20 cellular contexts compared by ENCODE assay signal in the genomic region with DNA sequence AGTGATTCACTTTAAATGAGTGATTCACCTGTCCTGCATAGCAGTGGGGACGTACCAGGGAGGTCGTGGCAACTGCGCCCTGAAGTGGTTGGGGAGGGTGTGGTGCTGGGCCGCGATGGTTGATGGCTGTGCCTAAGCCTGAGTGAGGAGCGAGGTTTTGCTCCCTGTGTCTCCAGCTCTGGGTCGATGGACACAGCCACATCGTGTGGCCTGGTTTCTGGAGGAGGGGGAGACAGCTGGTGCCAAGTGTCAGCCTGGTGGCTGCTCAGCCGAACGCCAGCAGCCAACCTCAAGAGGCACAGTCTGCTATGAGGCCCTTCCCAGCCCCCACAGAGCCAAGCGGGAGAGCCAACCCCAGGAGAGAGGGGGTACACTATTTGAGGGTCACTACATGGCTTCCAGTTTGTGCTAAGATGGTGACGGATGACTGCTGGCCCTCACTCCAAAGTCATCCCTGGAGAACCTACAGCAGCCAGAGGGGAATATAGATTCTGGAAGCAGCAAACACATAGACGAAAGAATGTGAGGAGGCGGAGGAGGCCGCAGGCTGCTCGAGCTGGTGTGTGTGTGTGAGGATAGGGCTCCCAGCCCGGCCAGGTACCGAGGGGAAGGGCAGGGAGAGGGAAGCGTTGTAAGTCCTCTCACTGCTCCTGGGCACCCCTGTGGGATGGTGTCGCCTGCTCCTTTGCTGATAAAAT. TPM values are rescaled to one million over a fixed set of nuclear protein-coding genes. Genes with fewer than 3 reads are reported as not detected.
DNase-seq lines count a peak whose midpoint lies in the region; ATAC-seq and TF ChIP-seq lines count a peak whose summit lies in the region.
"Had no signal": no experiment of that assay in that cellular context is flagged by ENCODE, and none has a peak within 500 bp of the region (broad histone marks: within the 10 kb centered on the region; RNA-seq: fewer than 3 reads in every experiment).

No MANE protein-coding gene starts in this region.

- H3K9ac ChIP-seq in endodermal cell (ENCODE audit: extremely low read depth, low read length, poor library complexity, severe bottlenecking) (no peak overlapping the region), neural progenitor cell (no peak overlapping the region)

- no peak overlapping the region for H3K27ac Mint-ChIP-seq in activated T-cell treated with anti-CD3 and anti-CD28 coated beads, Interleukin-2, amount 50 U/mL, for 72 hours
- peak overlapping the region; percentile 44 for H3K27ac Mint-ChIP-seq in endodermal cell
- H3K27ac Mint-ChIP-seq in neural progenitor cell: peak overlapping the region; percentile 46
- H3K27ac Mint-ChIP-seq in stimulated activated effector memory CD8-positive, alpha-beta T cell treated with anti-CD3 and anti-CD28 coated beads, Interleukin-12 subunit alpha, Interleukin-12 subunit beta, amount 100 ng/mL, for 72 hours: no peak overlapping the region

- H3F3A ChIP-seq in neural progenitor cell (ENCODE audit: low read depth): no peaks in the 10 kb centered on the region

- no peak overlapping the region for H2AFZ ChIP-seq in neural progenitor cell (replicated peaks)

- no peaks in the 10 kb centered on the region for H3K36me3 ChIP-seq in endodermal cell (ENCODE audit: control insufficient read depth, insufficient read depth, low read length)
- H3K36me3 ChIP-seq in neural progenitor cell: no peaks in the 10 kb centered on the region
- H3K36me3 ChIP-seq in suprapubic skin: no peaks in the 10 kb centered on the region
- no peaks in the 10 kb centered on the region for H3K36me3 ChIP-seq in H7 (replicated peaks; ENCODE audit: control insufficient read depth, insufficient read depth, low read length)
- H3K36me3 ChIP-seq: MG63 had no signal

- TF ChIP-seq POLR2A in suprapubic skin (IDR thresholded peaks at IDR 0.05): no peak

- DNase-seq in activated T-cell treated with anti-CD3 and anti-CD28 coated beads, Interleukin-2, amount 50 U/mL, for 1 hour: peak; percentile 3
- DNase-seq in activated T-cell treated with anti-CD3 and anti-CD28 coated beads, Interleukin-2, amount 50 U/mL, for 72 hours: no peak
- DNase-seq in endodermal cell (peak; percentile 23), neural progenitor cell (ENCODE audit: low spot score) (no peak), suprapubic skin (ENCODE audit: low spot score in 2 of 2) (peak; percentile 32 to 69), H7 (no peak)
- no peak for DNase-seq in stimulated activated effector memory CD8-positive, alpha-beta T cell treated with anti-CD3 and anti-CD28 coated beads, Interleukin-12 subunit alpha, Interleukin-12 subunit beta, amount 100 ng/mL, for 72 hours (ENCODE audit: low spot score in 2 of 2)
- DNase-seq: DMS 273 treated with DMSO at 0.1 percent for 48 hours, DND-41, HCEC 1CT, Kasumi-1, MG63, NCI-H1048, NCI-H1436, NCI-H1930, NCI-H526, PC-3, RPMI8226 had no signal

- H3K27me3 ChIP-seq in endodermal cell (ENCODE audit: control insufficient read depth, insufficient read depth, low read length, poor library complexity, severe bottlenecking) (no peaks in the 10 kb centered on the region), neural progenitor cell (no peaks in the 10 kb centered on the region), suprapubic skin (peaks cover 7% of the 10 kb centered on the region), H7 (ENCODE audit: control insufficient read depth, insufficient read depth, low read length) (no peaks in the 10 kb centered on the region)
- H3K27me3 ChIP-seq: MG63 had no signal

- H3K4me1 Mint-ChIP-seq in activated T-cell treated with anti-CD3 and anti-CD28 coated beads, Interleukin-2, amount 50 U/mL, for 72 hours (ENCODE audit: low read depth): no peaks in the 10 kb centered on the region
- H3K4me1 Mint-ChIP-seq in endodermal cell (peaks cover 24% of the 10 kb centered on the region), neural progenitor cell (peaks cover 29% of the 10 kb centered on the region)
- H3K4me1 Mint-ChIP-seq in stimulated activated effector memory CD8-positive, alpha-beta T cell treated with anti-CD3 and anti-CD28 coated beads, Interleukin-12 subunit alpha, Interleukin-12 subunit beta, amount 100 ng/mL, for 72 hours: no peaks in the 10 kb centered on the region

- no peak for ATAC-seq in activated T-cell treated with anti-CD3 and anti-CD28 coated beads, Interleukin-2, amount 50 U/mL, for 72 hours (replicated peaks in 1 of 2)
- ATAC-seq in HG02970 (IDR thresholded peaks at IDR 0.05; ENCODE audit: low FRiP score, unreplicated experiment): no peak
- ATAC-seq in stimulated activated effector memory CD8-positive, alpha-beta T cell treated with anti-CD3 and anti-CD28 coated beads, Interleukin-12 subunit alpha, Interleukin-12 subunit beta, amount 100 ng/mL, for 72 hours: no peak
- ATAC-seq: PC-3 had no signal

- no peaks in the 10 kb centered on the region for H3K9me3 ChIP-seq in endodermal cell (ENCODE audit: control insufficient read depth, low read length)
- no peaks in the 10 kb centered on the region for H3K9me3 ChIP-seq in neural progenitor cell (ENCODE audit: low read depth)
- H3K9me3 ChIP-seq in suprapubic skin: no peaks in the 10 kb centered on the region
- H3K9me3 ChIP-seq: MG63 had no signal

- H3K27me3 Mint-ChIP-seq in activated T-cell treated with anti-CD3 and anti-CD28 coated beads, Interleukin-2, amount 50 U/mL, for 72 hours (ENCODE audit: low read depth): peaks cover under 1% of the 10 kb centered on the region
- no peaks in the 10 kb centered on the region for H3K27me3 Mint-ChIP-seq in endodermal cell (ENCODE audit: insufficient read depth)
- peaks cover 11% of the 10 kb centered on the region for H3K27me3 Mint-ChIP-seq in neural progenitor cell (ENCODE audit: insufficient read depth, low read depth)

- TF ChIP-seq EP300 in suprapubic skin (IDR thresholded peaks at IDR 0.05): no peak

- no peak overlapping the region for H3K4me2 ChIP-seq in neural progenitor cell

- no peaks in the 10 kb centered on the region for H4K20me1 ChIP-seq in neural progenitor cell (ENCODE audit: low read depth)

- peaks cover 9% of the 10 kb centered on the region for H3K4me1 ChIP-seq in endodermal cell (ENCODE audit: control insufficient read depth, insufficient read depth, low read length)
- peaks cover 29% of the 10 kb centered on the region for H3K4me1 ChIP-seq in neural progenitor cell
- no peaks in the 10 kb centered on the region for H3K4me1 ChIP-seq in suprapubic skin

- no peaks in the 10 kb centered on the region for H3K36me3 Mint-ChIP-seq in activated T-cell treated with anti-CD3 and anti-CD28 coated beads, Interleukin-2, amount 50 U/mL, for 72 hours (ENCODE audit: insufficient read depth in 2 of 2)
- H3K36me3 Mint-ChIP-seq in endodermal cell (ENCODE audit: low read depth) (no peaks in the 10 kb centered on the region), neural progenitor cell (no peaks in the 10 kb centered on the region)
- no peaks in the 10 kb centered on the region for H3K36me3 Mint-ChIP-seq in stimulated activated effector memory CD8-positive, alpha-beta T cell treated with anti-CD3 and anti-CD28 coated beads, Interleukin-12 subunit alpha, Interleukin-12 subunit beta, amount 100 ng/mL, for 72 hours

- no peak overlapping the region for H3K4me3 ChIP-seq in endodermal cell (ENCODE audit: low read length)
- no peak overlapping the region for H3K4me3 ChIP-seq in neural progenitor cell
- no peak overlapping the region for H3K4me3 ChIP-seq in suprapubic skin
- no peak overlapping the region for H3K4me3 ChIP-seq in H7 (ENCODE audit: insufficient read depth, low read depth, low read length)
- H3K4me3 ChIP-seq: MG63 had no signal

- no peaks in the 10 kb centered on the region for H3K79me2 ChIP-seq in neural progenitor cell (ENCODE audit: low read depth)

- TF ChIP-seq CTCF in endodermal cell (conservative IDR thresholded peaks at IDR 0.05) (no peak), neural progenitor cell (IDR thresholded peaks at IDR 0.05) (no peak), suprapubic skin (IDR thresholded peaks at IDR 0.05) (no peak)

- WGBS in endodermal cell (ENCODE audit: insufficient coverage in 1 of 2, insufficient read length in 1 of 2), 2 experiments: 80 to 86% methylated on average over 12 to 20 of the region's 20 CpGs
- 83% methylated on average over 18 of the region's 20 CpGs for WGBS in suprapubic skin

- H3K9me3 Mint-ChIP-seq in activated T-cell treated with anti-CD3 and anti-CD28 coated beads, Interleukin-2, amount 50 U/mL, for 72 hours: no peaks in the 10 kb centered on the region
- H3K9me3 Mint-ChIP-seq in endodermal cell: no peaks in the 10 kb centered on the region
- no peaks in the 10 kb centered on the region for H3K9me3 Mint-ChIP-seq in neural progenitor cell
- H3K9me3 Mint-ChIP-seq in stimulated activated effector memory CD8-positive, alpha-beta T cell treated with anti-CD3 and anti-CD28 coated beads, Interleukin-12 subunit alpha, Interleukin-12 subunit beta, amount 100 ng/mL, for 72 hours: no peaks in the 10 kb centered on the region

- H3K4me3 Mint-ChIP-seq in activated T-cell treated with anti-CD3 and anti-CD28 coated beads, Interleukin-2, amount 50 U/mL, for 72 hours: no peak overlapping the region
- no peak overlapping the region for H3K4me3 Mint-ChIP-seq in endodermal cell
- H3K4me3 Mint-ChIP-seq in neural progenitor cell: peak overlapping the region; percentile 44
- no peak overlapping the region for H3K4me3 Mint-ChIP-seq in stimulated activated effector memory CD8-positive, alpha-beta T cell treated with anti-CD3 and anti-CD28 coated beads, Interleukin-12 subunit alpha, Interleukin-12 subunit beta, amount 100 ng/mL, for 72 hours

- H3K27ac ChIP-seq in endodermal cell (ENCODE audit: low read depth, low read length): no peak overlapping the region
- H3K27ac ChIP-seq in neural progenitor cell: no peak overlapping the region
- H3K27ac ChIP-seq in suprapubic skin: no peak overlapping the region
- H3K27ac ChIP-seq: 22Rv1 had no signal

RNA-seq across cellular contexts. Expression of gene OTOF, which starts 58.6 kb away (rescaled TPM):
- total RNA-seq in activated T-cell treated with anti-CD3 and anti-CD28 coated beads, Interleukin-2, amount 50 U/mL, for 72 hours: 1 to 10 TPM; 1.6 to 4.7 TPM
- total RNA-seq in endodermal cell (1 to 10 TPM; 1.1 to 1.2 TPM), neural progenitor cell (ENCODE audit: low replicate concordance) (0.36 and 0.84 TPM in 2 replicates), suprapubic skin (under 1 TPM in 3 of 4 donors, not detected in 1; 0.16 to 0.39 (median 0.17) TPM)
- 0.75 TPM for polyA plus RNA-seq in endodermal cell (2013, experiment 1 of 2)
- 0.37 TPM for polyA plus RNA-seq in endodermal cell (2013, experiment 2 of 2)
- total RNA-seq in H7 (2014; rRNA removed; shearing (Covaris generic)): 0.07 and 0.14 TPM in 2 replicates
- total RNA-seq: PC-3 had no signal

Comparison
In these comparisons a context has a peak if more than half of its experiments do, and no peak if none do; other contexts are left out.
1. DNase-seq: peak in activated T-cell treated with anti-CD3 and anti-CD28 coated beads, Interleukin-2, amount 50 U/mL, for 1 hour (single experiment), endodermal cell (single experiment) and suprapubic skin (2 of 2); none in activated T-cell treated with anti-CD3 and anti-CD28 coated beads, Interleukin-2, amount 50 U/mL, for 72 hours (0 of 2), neural progenitor cell (single experiment), H7 (single experiment) and stimulated activated effector memory CD8-positive, alpha-beta T cell treated with anti-CD3 and anti-CD28 coated beads, Interleukin-12 subunit alpha, Interleukin-12 subunit beta, amount 100 ng/mL, for 72 hours (0 of 2).
2. H3K27ac Mint-ChIP-seq: peak in endodermal cell (single experiment) and neural progenitor cell (single experiment); none in activated T-cell treated with anti-CD3 and anti-CD28 coated beads, Interleukin-2, amount 50 U/mL, for 72 hours (single experiment) and stimulated activated effector memory CD8-positive, alpha-beta T cell treated with anti-CD3 and anti-CD28 coated beads, Interleukin-12 subunit alpha, Interleukin-12 subunit beta, amount 100 ng/mL, for 72 hours (single experiment).